Comparison of ENCODE assay signal across 12 cellular contexts in genomic region chr1:68322837-68323687, GRCh38.
A peak's percentile ranks its signal among the peaks of the same experiment; 100 is the strongest.
DNase-seq lines count a peak whose midpoint lies in the region; ATAC-seq and TF ChIP-seq lines count a peak whose summit lies in the region.
"Had no signal": no experiment of that assay in that cellular context is flagged by ENCODE, and none has a peak within 500 bp of the region (broad histone marks: within the 10 kb centered on the region; RNA-seq: fewer than 3 reads in every experiment).

No MANE protein-coding gene starts in this region.

- H3K4me3 Mint-ChIP-seq in type B pancreatic cell, result no peak overlapping the region
- H3K4me3 Mint-ChIP-seq: activated T-cell treated with anti-CD3 and anti-CD28 coated beads, Interleukin-2, amount 50 U/mL, for 24 hours; dendritic cell treated with granulocyte-macrophage colony-stimulating factor and Interleukin-4, amounts not matched to agents 40 ng/mL and 50 ng/mL, for 4 days; naive thymus-derived CD4-positive, alpha-beta T cell had no signal

- H3K9me3 Mint-ChIP-seq in type B pancreatic cell, result peaks cover 3% of the 10 kb centered on the region
- H3K9me3 Mint-ChIP-seq: activated T-cell treated with anti-CD3 and anti-CD28 coated beads, Interleukin-2, amount 50 U/mL, for 24 hours; dendritic cell treated with granulocyte-macrophage colony-stimulating factor and Interleukin-4, amounts not matched to agents 40 ng/mL and 50 ng/mL, for 4 days had no signal

- ATAC-seq in HG03135 (IDR thresholded peaks at IDR 0.05; ENCODE audit: unreplicated experiment), result no peak
- ATAC-seq in HG03095 (IDR thresholded peaks at IDR 0.05; ENCODE audit: unreplicated experiment), result no peak
- ATAC-seq: naive thymus-derived CD4-positive, alpha-beta T cell had no signal

- H3K4me1 Mint-ChIP-seq in type B pancreatic cell (ENCODE audit: unreplicated experiment), result peaks cover 30% of the 10 kb centered on the region
- H3K4me1 Mint-ChIP-seq: naive thymus-derived CD4-positive, alpha-beta T cell had no signal

- H3K9ac ChIP-seq in muscle layer of colon (ENCODE audit: low read length), result peak overlapping the region; percentile 34

- H3K9me3 ChIP-seq in muscle layer of colon (ENCODE audit: low read length), result no peaks in the 10 kb centered on the region
- H3K9me3 ChIP-seq: thyroid gland had no signal

- H3K27ac ChIP-seq in muscle layer of colon (ENCODE audit: low read depth, low read length), result peak overlapping the region; percentile 73
- H3K27ac ChIP-seq: thyroid gland had no signal

- in situ Hi-C loops in astrocyte of the spinal cord (cut with HindIII; ENCODE audit: low sequenced_read_pairs), result no loop called here

- no peaks in the 10 kb centered on the region for H3K36me3 ChIP-seq in muscle layer of colon (ENCODE audit: insufficient read depth, low read length)
- H3K36me3 ChIP-seq: thyroid gland had no signal

- peak; percentile 46 for DNase-seq in HK-2 (ENCODE audit: unreplicated experiment)
- peak; percentile 89 for DNase-seq in astrocyte of the spinal cord (ENCODE audit: low read depth, low spot score)
- no peak for DNase-seq in type B pancreatic cell (ENCODE audit: extremely low spot score, unreplicated experiment)
- DNase-seq in foreskin melanocyte, result no peak
- DNase-seq: activated T-cell treated with anti-CD3 and anti-CD28 coated beads, Interleukin-2, amount 50 U/mL, for 24 hours; DMS53; naive thymus-derived CD4-positive, alpha-beta T cell; thyroid gland had no signal

- H3K4me3 ChIP-seq in astrocyte of the spinal cord (ENCODE audit: low read depth, low read length), result no peak overlapping the region
- H3K4me3 ChIP-seq in muscle layer of colon (ENCODE audit: low read depth in 1 of 2, low read length in 2 of 2), result peak overlapping the region in 1 of 2 donors; percentile 1
- H3K4me3 ChIP-seq: thyroid gland had no signal

- no peaks in the 10 kb centered on the region for H3K36me3 Mint-ChIP-seq in type B pancreatic cell
- H3K36me3 Mint-ChIP-seq: naive thymus-derived CD4-positive, alpha-beta T cell had no signal

- H3K4me1 ChIP-seq in muscle layer of colon (ENCODE audit: insufficient read depth, low read length), result peaks cover 36% of the 10 kb centered on the region
- H3K4me1 ChIP-seq: thyroid gland had no signal

- H3K27me3 Mint-ChIP-seq in type B pancreatic cell, result peaks cover 2% of the 10 kb centered on the region
- H3K27me3 Mint-ChIP-seq: activated T-cell treated with anti-CD3 and anti-CD28 coated beads, Interleukin-2, amount 50 U/mL, for 24 hours; dendritic cell treated with granulocyte-macrophage colony-stimulating factor and Interleukin-4, amounts not matched to agents 40 ng/mL and 50 ng/mL, for 4 days had no signal

- TF ChIP-seq CTCF in astrocyte of the spinal cord (IDR thresholded peaks at IDR 0.05; ENCODE audit: low read depth, low read length) (no peak), type B pancreatic cell (conservative IDR thresholded peaks at IDR 0.05) (no peak)

- H3K27ac Mint-ChIP-seq in type B pancreatic cell, result peak overlapping the region; percentile 37
- H3K27ac Mint-ChIP-seq: activated T-cell treated with anti-CD3 and anti-CD28 coated beads, Interleukin-2, amount 50 U/mL, for 24 hours; dendritic cell treated with granulocyte-macrophage colony-stimulating factor and Interleukin-4, amounts not matched to agents 40 ng/mL and 50 ng/mL, for 4 days; naive thymus-derived CD4-positive, alpha-beta T cell had no signal

- no peaks in the 10 kb centered on the region for H3K27me3 ChIP-seq in muscle layer of colon (ENCODE audit: control insufficient read depth in 1 of 2, insufficient read depth in 2 of 2, low read length in 2 of 2)
- H3K27me3 ChIP-seq: thyroid gland had no signal

Comparison
In these comparisons a context has a peak if more than half of its experiments do, and no peak if none do; other contexts are left out.
1. DNase-seq: peak in HK-2 (single experiment) and astrocyte of the spinal cord (single experiment); none in type B pancreatic cell (single experiment) and foreskin melanocyte (single experiment).